In the genomic region with DNA sequence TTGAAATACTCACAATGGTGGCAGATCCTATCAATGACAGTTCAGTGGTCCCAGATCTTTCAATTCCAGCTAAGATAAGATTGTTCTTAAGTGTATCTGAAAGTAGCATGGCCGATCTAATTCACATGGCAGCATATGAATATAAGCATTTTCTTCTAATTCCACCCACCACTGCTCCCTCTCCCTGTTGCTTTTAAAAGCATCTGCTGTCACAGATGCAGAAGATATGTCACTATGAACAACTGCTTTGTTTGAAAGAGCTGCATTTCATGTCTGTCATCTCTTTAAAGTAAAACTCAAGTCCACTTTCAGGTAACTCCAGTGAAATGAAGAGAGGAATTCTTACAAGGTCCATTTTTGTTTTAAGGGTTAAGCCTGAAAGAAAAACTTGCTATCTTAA, we compare ENCODE assay signal across 1 cellular context.
TF ChIP-seq lines count a peak whose summit lies in the region.

No MANE protein-coding gene starts in this region.

TF ChIP-seq in neural cell, 6 proteins besides CTCF, POLR2A, EP300 and RAD21 (continued from another document):
- no peak for TF ChIP-seq SMC3 (conservative IDR thresholded peaks at IDR 0.05; ENCODE audit: poor library complexity)
